Comparison of ENCODE assay signal across 8 cellular contexts in the genomic region with DNA sequence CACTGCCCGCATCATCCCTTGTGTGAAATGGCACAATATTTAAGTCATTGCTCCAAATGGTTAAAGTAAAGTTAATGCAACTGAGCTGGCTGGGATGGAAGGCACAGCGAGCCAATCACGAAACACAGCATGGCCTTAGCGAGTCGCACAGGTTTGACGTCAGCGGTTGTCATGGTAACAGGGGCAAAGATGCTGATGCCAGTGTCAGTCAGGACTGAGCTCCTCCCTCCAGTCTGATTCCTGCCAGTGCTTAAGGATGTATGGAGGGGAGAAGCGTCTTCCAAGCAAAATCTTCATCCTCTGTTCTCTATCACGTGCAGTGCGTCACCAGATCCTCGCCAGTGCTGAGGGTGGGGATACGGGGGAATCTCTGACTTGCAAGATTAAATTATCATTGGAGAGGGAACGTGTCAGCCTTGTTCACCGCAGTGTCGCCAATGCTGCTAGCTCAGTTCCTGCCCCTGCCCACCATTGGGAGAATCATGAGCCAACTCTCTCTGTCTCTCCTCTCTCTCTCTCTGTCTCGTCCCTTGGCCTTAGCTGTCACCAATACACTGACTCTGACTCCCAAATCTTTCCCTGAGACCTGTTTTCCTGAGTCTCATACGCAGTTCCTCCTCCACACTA. TPM values are rescaled to one million over a fixed set of nuclear protein-coding genes. Genes with fewer than 3 reads are reported as not detected.
DNase-seq lines count a peak whose midpoint lies in the region; FAIRE-seq and TF ChIP-seq lines count a peak whose summit lies in the region.

No MANE protein-coding gene starts in this region.

- H3K4me3 ChIP-seq in bronchial epithelial cell (ENCODE audit: low read depth, low read length) = no peak overlapping the region

- no peak for FAIRE-seq in bronchial epithelial cell (lab: Jason Lieb, UNC)

- H3K27ac ChIP-seq in temporal lobe (ENCODE audit: low read depth, low read length) = peak overlapping the region; percentile 86

- no peak for TF ChIP-seq CTCF in bronchial epithelial cell (IDR thresholded peaks at IDR 0.05; ENCODE audit: insufficient read depth, low read length, severe bottlenecking)

- no peaks in the 10 kb centered on the region for H3K27me3 ChIP-seq in bronchial epithelial cell (ENCODE audit: control insufficient read depth, insufficient read depth, low read length)

- DNase-seq in stimulated activated CD4-positive, alpha-beta T cell treated with anti-CD3 and anti-CD28 coated beads, Interleukin-1b, Interleukin-23, amount 100 ng/mL, for 48 hours = peak; percentile 35
- no peak for DNase-seq in stimulated activated CD4-positive, alpha-beta T cell treated with anti-CD3 and anti-CD28 coated beads, Interleukin-12 subunit alpha, Interleukin-12 subunit beta, amount 100 ng/mL, for 4 hours
- peak; percentile 35 for DNase-seq in bronchial epithelial cell (ENCODE audit: low read depth)
- DNase-seq in iPS-NIHi7 (ENCODE audit: extremely low spot score) = peak; percentile 93
- DNase-seq in NCI-H2196 (lab: John Stamatoyannopoulos, UW; ENCODE audit: unreplicated experiment) = no peak
- DNase-seq in GF-D8 (lab: John Stamatoyannopoulos, UW) = no peak
- DNase-seq in activated effector memory CD4-positive, alpha-beta T cell treated with Interleukin-2 at 50 U/mL for 16 hours = no peak

- H3K36me3 ChIP-seq in bronchial epithelial cell (ENCODE audit: control insufficient read depth, insufficient read depth, low read length) = no peaks in the 10 kb centered on the region

RNA-seq across cellular contexts. Expression of a gene that starts 24.5 kb away (rescaled TPM):
- 2.1 and 3.2 TPM in 2 replicates for total RNA-seq in bronchial epithelial cell
- total RNA-seq in temporal lobe = 73.0 TPM

RNA-seq across cellular contexts. Expression of a gene that starts 50.3 kb away (rescaled TPM):
- total RNA-seq in bronchial epithelial cell (72.4 and 134 TPM in 2 replicates), temporal lobe (96.6 TPM)

Comparison
In these comparisons a context has a peak if more than half of its experiments do, and no peak if none do; other contexts are left out.
1. DNase-seq: peak in stimulated activated CD4-positive, alpha-beta T cell treated with anti-CD3 and anti-CD28 coated beads, Interleukin-1b, Interleukin-23, amount 100 ng/mL, for 48 hours (single experiment), bronchial epithelial cell (single experiment) and iPS-NIHi7 (single experiment); none in stimulated activated CD4-positive, alpha-beta T cell treated with anti-CD3 and anti-CD28 coated beads, Interleukin-12 subunit alpha, Interleukin-12 subunit beta, amount 100 ng/mL, for 4 hours (single experiment), NCI-H2196 (single experiment), GF-D8 (single experiment) and activated effector memory CD4-positive, alpha-beta T cell treated with Interleukin-2 at 50 U/mL for 16 hours (single experiment).
2. RNA of a gene that starts 24.5 kb away (total RNA-seq): 73.0 TPM in temporal lobe (single experiment); 2.1 to 3.2 TPM in bronchial epithelial cell; every median in the first group is over 10 times any median in the second.